22 cellular contexts compared by ENCODE assay signal in the genomic region with DNA sequence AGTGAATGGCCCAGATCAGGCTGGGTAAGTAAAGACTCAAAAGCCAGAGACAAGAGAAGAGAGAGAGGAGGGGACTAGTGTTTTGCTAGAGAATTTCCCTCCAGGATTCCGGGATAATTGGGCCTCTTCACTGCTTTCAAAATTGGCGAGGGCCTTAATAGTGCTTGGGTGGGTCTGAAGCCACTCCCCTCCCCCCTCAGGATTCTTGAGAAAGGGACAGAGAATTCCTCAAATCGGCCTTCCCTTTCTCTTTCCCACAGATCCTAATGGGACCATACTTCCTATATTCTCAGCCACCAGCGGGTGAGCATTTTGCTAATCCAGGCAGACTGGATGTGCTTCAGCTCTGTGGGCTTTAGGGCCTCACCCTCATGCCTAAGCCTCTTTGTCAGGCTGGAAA. TPM values are rescaled to one million over a fixed set of nuclear protein-coding genes. Genes with fewer than 3 reads are reported as not detected.
"Had no signal": no experiment of that assay in that cellular context is flagged by ENCODE, and none has a peak within 500 bp of the region (broad histone marks: within the 10 kb centered on the region; RNA-seq: fewer than 3 reads in every experiment).

No MANE protein-coding gene starts in this region.

- H3K4me1 ChIP-seq: body of pancreas had no signal

- ATAC-seq: body of pancreas; effector memory CD8-positive, alpha-beta T cell; left cardiac atrium had no signal

- H3K27ac ChIP-seq: body of pancreas, coronary artery, hepatocyte, ovary, sigmoid colon, VCaP had no signal

- H3K27me3 Mint-ChIP-seq: activated naive CD4-positive, alpha-beta T cell treated with anti-CD3 and anti-CD28 coated beads, Interleukin-2, amount 10 ng/mL, durations not matched to agents 7 days and 5 days; effector memory CD8-positive, alpha-beta T cell; stimulated activated naive CD8-positive, alpha-beta T cell treated with anti-CD3 and anti-CD28 coated beads, Interleukin-15, Interleukin-2, amounts not matched to agents 100 ng/mL and 50 ng/mL, for 24 hours had no signal

- H3K9me3 ChIP-seq: body of pancreas, ovary, sigmoid colon had no signal

- H2AFZ ChIP-seq: hepatocyte had no signal

- H3K36me3 ChIP-seq: ovary had no signal

- H3K4me1 Mint-ChIP-seq: nephron had no signal

- H3K27ac Mint-ChIP-seq: activated naive CD4-positive, alpha-beta T cell treated with anti-CD3 and anti-CD28 coated beads, Interleukin-2, amount 10 ng/mL, durations not matched to agents 7 days and 5 days; activated T-helper 2 cell treated with anti-CD3 and anti-CD28 coated beads, Interferon-gamma antibody, Interleukin-2, Interleukin-4, amounts not matched to agents 10 μg/mL and 5 μg/mL and 100 μg/mL, durations not matched to agents 14 hours and 24 hours and 36 hours; nephron; stimulated activated naive CD8-positive, alpha-beta T cell treated with anti-CD3 and anti-CD28 coated beads, Interleukin-15, Interleukin-2, amounts not matched to agents 100 ng/mL and 50 ng/mL, for 24 hours had no signal

- H3K4me3 Mint-ChIP-seq: activated naive CD4-positive, alpha-beta T cell treated with anti-CD3 and anti-CD28 coated beads, Interleukin-2, amount 10 ng/mL, durations not matched to agents 7 days and 5 days; effector memory CD8-positive, alpha-beta T cell; nephron; stimulated activated naive CD8-positive, alpha-beta T cell treated with anti-CD3 and anti-CD28 coated beads, Interleukin-15, Interleukin-2, amounts not matched to agents 100 ng/mL and 50 ng/mL, for 24 hours had no signal

- DNase-seq: activated CD4-positive, alpha-beta T cell treated with anti-CD3 and anti-CD28 coated beads for 48 hours; activated naive CD4-positive, alpha-beta T cell treated with anti-CD3 and anti-CD28 coated beads, Interleukin-2, amount 10 ng/mL, durations not matched to agents 7 days and 5 days; body of pancreas; central memory CD4-positive, alpha-beta T cell; effector memory CD8-positive, alpha-beta T cell; left cardiac atrium; ovary; sigmoid colon; stimulated activated CD4-positive, alpha-beta T cell treated with anti-CD3 and anti-CD28 coated beads, Interleukin-4, amount 100 ng/mL, for 1 hour; stimulated activated CD8-positive, alpha-beta memory T cell treated with anti-CD3 and anti-CD28 coated beads, Interleukin-4, amount 100 ng/mL, for 48 hours; T1000 had no signal

- H3K9me3 Mint-ChIP-seq: activated naive CD4-positive, alpha-beta T cell treated with anti-CD3 and anti-CD28 coated beads, Interleukin-2, amount 10 ng/mL, durations not matched to agents 7 days and 5 days; activated T-helper 2 cell treated with anti-CD3 and anti-CD28 coated beads, Interferon-gamma antibody, Interleukin-2, Interleukin-4, amounts not matched to agents 10 μg/mL and 5 μg/mL and 100 μg/mL, durations not matched to agents 14 hours and 24 hours and 36 hours; effector memory CD8-positive, alpha-beta T cell; nephron; stimulated activated naive CD8-positive, alpha-beta T cell treated with anti-CD3 and anti-CD28 coated beads, Interleukin-15, Interleukin-2, amounts not matched to agents 100 ng/mL and 50 ng/mL, for 24 hours had no signal

- H3K79me2 ChIP-seq: hepatocyte had no signal

- H3K4me2 ChIP-seq: hepatocyte had no signal

- H3K27me3 ChIP-seq: body of pancreas, hepatocyte, ovary, sigmoid colon had no signal

- H3K4me3 ChIP-seq: body of pancreas, coronary artery, hepatocyte, lung, ovary, sigmoid colon had no signal

RNA-seq across cellular contexts. Expression of a gene that starts 11.9 kb away (rescaled TPM):
- total RNA-seq: temporal lobe had no signal

RNA-seq across cellular contexts. Expression of a gene that starts 38.9 kb away (rescaled TPM):
- total RNA-seq: activated CD8-positive, alpha-beta memory T cell treated with anti-CD3 and anti-CD28 coated beads for 36 hours; activated T-helper 2 cell treated with anti-CD3 and anti-CD28 coated beads, Interferon-gamma antibody, Interleukin-2, Interleukin-4, amounts not matched to agents 10 μg/mL and 5 μg/mL and 100 μg/mL, durations not matched to agents 14 hours and 24 hours and 36 hours; epithelial cell of proximal tubule; sigmoid colon; temporal lobe; urinary bladder had no signal
- polyA plus RNA-seq: urinary bladder had no signal
